8 cellular contexts compared by ENCODE assay signal in the genomic region with DNA sequence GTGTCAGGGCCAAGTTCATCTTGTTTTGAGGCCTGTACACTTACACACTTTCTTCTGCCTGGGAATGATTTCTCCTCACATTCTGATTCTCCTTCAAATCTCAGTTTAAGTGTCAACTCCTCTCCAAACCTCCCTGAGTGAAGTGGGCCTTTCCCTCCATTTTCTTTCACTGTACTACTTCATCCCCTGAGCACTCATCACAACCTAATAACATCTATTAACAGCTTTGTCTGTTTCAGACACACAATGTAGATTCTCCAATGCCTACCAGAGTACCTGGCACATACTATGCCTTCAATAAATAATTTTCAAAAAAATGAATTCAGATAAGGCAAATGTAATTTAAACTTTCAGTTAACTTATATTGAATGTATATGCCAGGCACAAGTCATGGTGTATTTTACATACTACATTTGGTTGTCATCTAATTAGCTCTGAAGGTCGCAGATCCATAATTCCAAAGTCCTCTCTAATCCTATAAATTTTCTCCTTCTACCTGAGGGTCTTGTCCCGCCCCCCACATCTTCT. TPM values are rescaled to one million over a fixed set of nuclear protein-coding genes. Genes with fewer than 3 reads are reported as not detected.
A peak's percentile ranks its signal among the peaks of the same experiment; 100 is the strongest.
DNase-seq lines count a peak whose midpoint lies in the region; ATAC-seq and TF ChIP-seq lines count a peak whose summit lies in the region.

No MANE protein-coding gene starts in this region.

- H3K27ac Mint-ChIP-seq in CD4-positive, CD25-positive, alpha-beta regulatory T cell, result peak overlapping the region; percentile 86 to 94 (median 92)

- peaks cover 15% of the 10 kb centered on the region for H3K27me3 Mint-ChIP-seq in CD4-positive, CD25-positive, alpha-beta regulatory T cell

- in situ Hi-C loops in gastrocnemius medialis (cut with MboI; ENCODE audit: low sequenced_read_pairs in 4 of 4), result no loop called here

- TF ChIP-seq CTCF in fibroblast of the aortic adventitia (IDR thresholded peaks at IDR 0.05; ENCODE audit: insufficient read depth, low read length) (no peak), gastrocnemius medialis (IDR thresholded peaks at IDR 0.05 in 4 of 5, conservative IDR thresholded peaks at IDR 0.05 in 1 of 5) (no peak)

- peak overlapping the region; percentile 80 for H3K4me3 ChIP-seq in CD4-positive, CD25-positive, alpha-beta regulatory T cell (ENCODE audit: low read depth, low read length)
- H3K4me3 ChIP-seq in fibroblast of the aortic adventitia (ENCODE audit: low read depth, low read length), result peak overlapping the region; percentile 94
- H3K4me3 ChIP-seq in gastrocnemius medialis, result peak overlapping the region; percentile 88 to 97 (median 94)

- H3K27me3 ChIP-seq in CD4-positive, CD25-positive, alpha-beta regulatory T cell (ENCODE audit: control insufficient read depth, insufficient read depth, low read length), result peaks cover 2% of the 10 kb centered on the region
- no peaks in the 10 kb centered on the region for H3K27me3 ChIP-seq in gastrocnemius medialis

- H3K9me3 Mint-ChIP-seq in CD4-positive, CD25-positive, alpha-beta regulatory T cell, result peaks cover 0 to 4% (median 0%) of the 10 kb centered on the region in 7 donors

- H3K9me3 ChIP-seq in CD4-positive, CD25-positive, alpha-beta regulatory T cell (ENCODE audit: control insufficient read depth in 2 of 2, low read length in 2 of 2), result no peaks in the 10 kb centered on the region
- no peaks in the 10 kb centered on the region for H3K9me3 ChIP-seq in gastrocnemius medialis

- peak overlapping the region; percentile 65 for H3K27ac ChIP-seq in CD4-positive, CD25-positive, alpha-beta regulatory T cell (ENCODE audit: insufficient read depth, low read length, poor library complexity, severe bottlenecking)
- H3K27ac ChIP-seq in gastrocnemius medialis, result peak overlapping the region; percentile 77 to 82 (median 78)

- ATAC-seq in CD4-positive, CD25-positive, alpha-beta regulatory T cell (ENCODE audit: low read depth in 2 of 2), result peak in 1 of 2 donors; percentile 4
- ATAC-seq in GM21825 (IDR thresholded peaks at IDR 0.05; ENCODE audit: unreplicated experiment) (peak; percentile 13), gastrocnemius medialis (peak in 1 of 2 donors; percentile 22), esophagus mucosa (no peak), GM21390 (IDR thresholded peaks at IDR 0.05; ENCODE audit: unreplicated experiment) (no peak), HG02981 (IDR thresholded peaks at IDR 0.05; ENCODE audit: unreplicated experiment) (no peak)

- peaks cover 18 to 46% (median 33%) of the 10 kb centered on the region in 4 donors for H3K4me1 Mint-ChIP-seq in CD4-positive, CD25-positive, alpha-beta regulatory T cell

- peak overlapping the region; percentile 93 to 97 (median 95) for H3K4me3 Mint-ChIP-seq in CD4-positive, CD25-positive, alpha-beta regulatory T cell

- TF ChIP-seq POLR2A in gastrocnemius medialis (IDR thresholded peaks at IDR 0.05), result no peak

- intact Hi-C loops in gastrocnemius medialis (cut with DNase I; ENCODE audit: low total_unique reads), result loop anchor here (1.0 kb wide), 1 partner anchor 510 kb away; no protein-coding TSS in a partner anchor

- H3K4me1 ChIP-seq in CD4-positive, CD25-positive, alpha-beta regulatory T cell (ENCODE audit: control insufficient read depth, insufficient read depth, low read length, poor library complexity, severe bottlenecking), result peaks cover 7% of the 10 kb centered on the region
- H3K4me1 ChIP-seq in gastrocnemius medialis, result peaks cover 10% of the 10 kb centered on the region in 2 donors

- peaks cover 2% of the 10 kb centered on the region for H3K36me3 ChIP-seq in CD4-positive, CD25-positive, alpha-beta regulatory T cell (ENCODE audit: control insufficient read depth, insufficient read depth, low read length)
- peaks cover 0 to 5% of the 10 kb centered on the region in 2 donors for H3K36me3 ChIP-seq in gastrocnemius medialis

- H3K36me3 Mint-ChIP-seq in CD4-positive, CD25-positive, alpha-beta regulatory T cell, result peaks cover 5% of the 10 kb centered on the region

- no peak for DNase-seq in CD4-positive, CD25-positive, alpha-beta regulatory T cell
- peak; percentile 1 for DNase-seq in RKO (ENCODE audit: low spot score)
- no peak for DNase-seq in fibroblast of the aortic adventitia (ENCODE audit: low read depth)
- no peak for DNase-seq in gastrocnemius medialis

RNA-seq across cellular contexts. Expression of gene COG6, which starts 0.4 kb away (rescaled TPM):
- total RNA-seq in CD4-positive, CD25-positive, alpha-beta regulatory T cell, result 28.3 TPM
- 10 to 100 TPM; 14.3 to 24.6 (median 19.5) TPM for polyA plus RNA-seq in CD4-positive, CD25-positive, alpha-beta regulatory T cell
- total RNA-seq in fibroblast of the aortic adventitia (ENCODE audit: low replicate concordance) (33.5 and 41.4 TPM in 2 replicates), gastrocnemius medialis (10 to 100 TPM in 1 of 4 donors, 1 to 10 TPM in 3; 5.4 to 13.5 (median 7.1) TPM), esophagus mucosa (21.8 TPM)

RNA-seq across cellular contexts. Expression of gene LHFPL6, which starts 52.1 kb away (rescaled TPM):
- not detected for total RNA-seq in CD4-positive, CD25-positive, alpha-beta regulatory T cell
- polyA plus RNA-seq in CD4-positive, CD25-positive, alpha-beta regulatory T cell, result under 1 TPM in 2 of 4 donors, not detected in 2; 0.20 to 0.42 TPM
- total RNA-seq in fibroblast of the aortic adventitia (ENCODE audit: low replicate concordance), result 45.2 and 109 TPM in 2 replicates
- 10 to 100 TPM; 12.7 to 26.3 (median 16.0) TPM for total RNA-seq in gastrocnemius medialis
- 3.3 TPM for total RNA-seq in esophagus mucosa
